ENCODE assay signal across 12 cellular contexts in the genomic region with DNA sequence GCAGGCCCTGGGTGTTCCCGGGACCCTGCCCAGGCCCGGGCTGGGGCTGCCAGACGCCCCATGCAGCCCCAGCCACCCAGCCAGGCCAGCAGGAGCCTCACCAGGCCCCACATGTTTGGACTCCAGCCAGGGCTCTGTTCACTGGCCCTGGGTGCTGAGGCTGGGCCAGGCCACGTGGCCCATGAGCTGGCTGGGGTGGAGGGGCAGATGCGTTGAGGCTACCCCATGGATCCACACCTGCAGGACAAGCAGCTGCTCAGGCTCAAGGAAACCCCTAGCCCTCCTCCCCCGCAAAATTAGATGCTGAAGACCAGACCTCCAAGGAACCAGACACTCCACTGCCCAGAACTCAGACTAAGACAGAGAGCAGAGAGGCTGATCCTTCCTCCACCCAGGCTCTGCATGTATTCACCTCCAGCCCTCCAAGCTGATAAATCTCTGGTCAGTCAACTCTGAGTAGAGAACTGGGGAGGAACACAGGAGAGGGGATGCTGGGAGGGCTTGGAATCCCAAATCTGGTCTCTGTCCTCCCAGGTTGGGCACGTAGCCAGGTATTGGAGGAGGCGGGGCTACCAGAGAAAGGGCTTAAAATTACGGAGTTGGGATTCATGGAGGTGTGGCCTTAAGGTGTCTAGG. TPM values are rescaled to one million over a fixed set of nuclear protein-coding genes. Genes with fewer than 3 reads are reported as not detected.
DNase-seq lines count a peak whose midpoint lies in the region; ATAC-seq and TF ChIP-seq lines count a peak whose summit lies in the region.
"Had no signal": no experiment of that assay in that cellular context is flagged by ENCODE, and none has a peak within 500 bp of the region (broad histone marks: within the 10 kb centered on the region; RNA-seq: fewer than 3 reads in every experiment).

No MANE protein-coding gene starts in this region.

- H3K27ac Mint-ChIP-seq in activated T-cell treated with anti-CD3 and anti-CD28 coated beads, Interleukin-2, amount 50 U/mL, for 24 hours = peak overlapping the region; percentile 79
- no peak overlapping the region for H3K27ac Mint-ChIP-seq in progenitor cell of endocrine pancreas

- H3K4me2 ChIP-seq in OCI-LY3 (ENCODE audit: low read length) = peak overlapping the region; percentile 98

- H3K27ac ChIP-seq in OCI-LY3 (ENCODE audit: low read length) = no peak overlapping the region

- H3K27me3 ChIP-seq in OCI-LY3 (ENCODE audit: low read depth, low read length) = peaks cover 7% of the 10 kb centered on the region; the same call in 1 of the 2 replicates

- H3K36me3 Mint-ChIP-seq in activated T-cell treated with anti-CD3 and anti-CD28 coated beads, Interleukin-2, amount 50 U/mL, for 24 hours (ENCODE audit: low read depth) = peaks cover 28% of the 10 kb centered on the region
- peaks cover 4% of the 10 kb centered on the region for H3K36me3 Mint-ChIP-seq in progenitor cell of endocrine pancreas (ENCODE audit: insufficient read depth)

- peaks cover 10% of the 10 kb centered on the region for H3K36me3 ChIP-seq in OCI-LY3 (replicated peaks; ENCODE audit: low read depth, low read length)

- H3K9me3 ChIP-seq in OCI-LY3 (ENCODE audit: insufficient read depth, low read length) = no peaks in the 10 kb centered on the region

- H3K9ac ChIP-seq in OCI-LY3 (ENCODE audit: low read length) = no peak overlapping the region

- H3K4me3 ChIP-seq in OCI-LY3 (ENCODE audit: low read length) (no peak overlapping the region), fibroblast of mammary gland (ENCODE audit: control insufficient read depth, low read depth, low read length) (no peak overlapping the region)

- H3K27me3 Mint-ChIP-seq in activated T-cell treated with anti-CD3 and anti-CD28 coated beads, Interleukin-2, amount 50 U/mL, for 24 hours = peaks cover 4% of the 10 kb centered on the region
- no peaks in the 10 kb centered on the region for H3K27me3 Mint-ChIP-seq in progenitor cell of endocrine pancreas

- no peaks in the 10 kb centered on the region for H3K79me2 ChIP-seq in OCI-LY3 (ENCODE audit: low read length)

- peaks cover 5% of the 10 kb centered on the region for H4K20me1 ChIP-seq in OCI-LY3 (ENCODE audit: insufficient read depth, low read length)

- H3K4me1 ChIP-seq in OCI-LY3 (ENCODE audit: low read length) = peaks cover 20% of the 10 kb centered on the region

- no peak for TF ChIP-seq CTCF in OCI-LY3 (IDR thresholded peaks at IDR 0.05; ENCODE audit: low read depth, low read length)
- no peak for TF ChIP-seq CTCF in fibroblast of mammary gland (conservative IDR thresholded peaks at IDR 0.05; ENCODE audit: control insufficient read depth, insufficient read depth, low read depth, low read length)
- no peak for TF ChIP-seq CTCF in progenitor cell of endocrine pancreas (IDR thresholded peaks at IDR 0.05; ENCODE audit: unreplicated experiment)

- ATAC-seq in activated CD4-positive, CD25-positive, alpha-beta regulatory T cell treated with anti-CD3 and anti-CD28 coated beads, Interleukin-2, amount 50 U/mL, for 24 hours = no peak

- H3K9me3 Mint-ChIP-seq in activated T-cell treated with anti-CD3 and anti-CD28 coated beads, Interleukin-2, amount 50 U/mL, for 24 hours = no peaks in the 10 kb centered on the region
- no peaks in the 10 kb centered on the region for H3K9me3 Mint-ChIP-seq in progenitor cell of endocrine pancreas (ENCODE audit: low read depth)

- H2AFZ ChIP-seq in OCI-LY3 (ENCODE audit: low read depth, low read length) = no peak overlapping the region

- no peak for DNase-seq in activated T-cell treated with anti-CD3 and anti-CD28 coated beads, Interleukin-2, amount 50 U/mL, for 24 hours
- DNase-seq in activated T-cell treated with anti-CD3 and anti-CD28 coated beads, Interleukin-2, amount 50 U/mL, for 1 hour = no peak
- peak; percentile 51 for DNase-seq in fibroblast of mammary gland (ENCODE audit: low read depth)
- DNase-seq in progenitor cell of endocrine pancreas (ENCODE audit: low spot score, unreplicated experiment) = no peak
- no peak for DNase-seq in epidermal melanocyte (ENCODE audit: insufficient read length, low spot score)
- no peak for DNase-seq in NCI-H2081 (lab: John Stamatoyannopoulos, UW)
- DNase-seq: OCI-M1 had no signal

- H3K4me1 Mint-ChIP-seq in activated T-cell treated with anti-CD3 and anti-CD28 coated beads, Interleukin-2, amount 50 U/mL, for 24 hours (ENCODE audit: low read depth) = peaks cover 20% of the 10 kb centered on the region
- H3K4me1 Mint-ChIP-seq in progenitor cell of endocrine pancreas (ENCODE audit: low read depth) = peaks cover 12% of the 10 kb centered on the region

- H3K4me3 Mint-ChIP-seq in activated T-cell treated with anti-CD3 and anti-CD28 coated beads, Interleukin-2, amount 50 U/mL, for 24 hours = peak overlapping the region; percentile 68
- H3K4me3 Mint-ChIP-seq in progenitor cell of endocrine pancreas (ENCODE audit: low read depth) = peak overlapping the region; percentile 73

RNA-seq across cellular contexts. Expression of a gene that starts 1.6 kb away (rescaled TPM):
- 23.7 and 25.1 TPM in 2 replicates for total RNA-seq in progenitor cell of endocrine pancreas

RNA-seq across cellular contexts. Expression of a gene that starts 13.7 kb away (rescaled TPM):
- total RNA-seq in progenitor cell of endocrine pancreas = not detected in 2 replicates
- total RNA-seq: LHCN-M2, mononuclear cell, ureter had no signal

RNA-seq across cellular contexts. Expression of a gene that starts 21.0 kb away (rescaled TPM):
- total RNA-seq in progenitor cell of endocrine pancreas = 156 and 165 TPM in 2 replicates

RNA-seq across cellular contexts. Expression of a gene that starts 39.2 kb away (rescaled TPM):
- total RNA-seq in progenitor cell of endocrine pancreas = 439 and 458 TPM in 2 replicates

RNA-seq across cellular contexts. Expression of a gene that starts 39.6 kb away (rescaled TPM):
- 42.2 and 45.8 TPM in 2 replicates for total RNA-seq in progenitor cell of endocrine pancreas
